In genomic region chr1:117370071-117370470, GRCh38 we compare ENCODE assay signal across 9 cellular contexts. TPM values are rescaled to one million over a fixed set of nuclear protein-coding genes. Genes with fewer than 3 reads are reported as not detected.
A peak's percentile ranks its signal among the peaks of the same experiment; 100 is the strongest.
DNase-seq lines count a peak whose midpoint lies in the region; ATAC-seq and TF ChIP-seq lines count a peak whose summit lies in the region.
"Had no signal": no experiment of that assay in that cellular context is flagged by ENCODE, and none has a peak within 500 bp of the region (broad histone marks: within the 10 kb centered on the region; RNA-seq: fewer than 3 reads in every experiment).

No MANE protein-coding gene starts in this region.

- no peak overlapping the region for H3K27ac Mint-ChIP-seq in activated T-cell treated with anti-CD3 and anti-CD28 coated beads, Interleukin-2, amount 50 U/mL, for 24 hours
- H3K27ac Mint-ChIP-seq in activated B cell treated with CpG ODN at 0.5 μM for 24 hours: no peak overlapping the region
- no peak overlapping the region for H3K27ac Mint-ChIP-seq in glutamatergic neuron (ENCODE audit: unreplicated experiment)
- no peak overlapping the region for H3K27ac Mint-ChIP-seq in stimulated activated naive B cell treated with anti-CD40 and anti-IgM and Interleukin-4, amounts not matched to agents 10 μg/mL and 1 μg/mL and 100 μg/mL, for 72 hours

- DNase-seq in activated T-cell treated with anti-CD3 and anti-CD28 coated beads, Interleukin-2, amount 50 U/mL, for 24 hours: no peak
- DNase-seq in activated T-cell treated with anti-CD3 and anti-CD28 coated beads, Interleukin-2, amount 50 U/mL, for 48 hours: no peak
- no peak for DNase-seq in activated B cell treated with CpG ODN at 0.5 μM for 24 hours
- DNase-seq in glutamatergic neuron: no peak
- DNase-seq in stimulated activated naive B cell treated with anti-CD40 and anti-IgM and Interleukin-4, amounts not matched to agents 10 μg/mL and 1 μg/mL and 100 μg/mL, for 72 hours: no peak
- no peak for DNase-seq in activated CD8-positive, alpha-beta memory T cell treated with anti-CD3 and anti-CD28 coated beads, Interleukin-2, amount 50 U/mL, for 4 hours
- DNase-seq: SHP77 had no signal

- TF ChIP-seq CTCF in activated B cell treated with CpG ODN at 0.5 μM for 24 hours (IDR thresholded peaks at IDR 0.05): no peak
- no peak for TF ChIP-seq CTCF in glutamatergic neuron (IDR thresholded peaks at IDR 0.05; ENCODE audit: partially characterized antibody, unreplicated experiment)

- CTCF ChIA-PET in activated B cell treated with CpG ODN at 0.5 μM for 24 hours (lab: Charles Lee): no interaction called here

- H3K27me3 Mint-ChIP-seq in activated T-cell treated with anti-CD3 and anti-CD28 coated beads, Interleukin-2, amount 50 U/mL, for 24 hours: no peaks in the 10 kb centered on the region
- H3K27me3 Mint-ChIP-seq in activated B cell treated with CpG ODN at 0.5 μM for 24 hours (no peaks in the 10 kb centered on the region), glutamatergic neuron (ENCODE audit: unreplicated experiment) (peaks cover 12% of the 10 kb centered on the region)
- no peaks in the 10 kb centered on the region for H3K27me3 Mint-ChIP-seq in stimulated activated naive B cell treated with anti-CD40 and anti-IgM and Interleukin-4, amounts not matched to agents 10 μg/mL and 1 μg/mL and 100 μg/mL, for 72 hours

- ATAC-seq in activated B cell treated with CpG ODN at 0.5 μM for 24 hours (ENCODE audit: low read depth): no peak
- no peak for ATAC-seq in stimulated activated naive B cell treated with anti-CD40 and anti-IgM and Interleukin-4, amounts not matched to agents 10 μg/mL and 1 μg/mL and 100 μg/mL, for 72 hours (replicated peaks)
- no peak for ATAC-seq in HG02623 (IDR thresholded peaks at IDR 0.05; ENCODE audit: unreplicated experiment)
- no peak for ATAC-seq in HG02678 (IDR thresholded peaks at IDR 0.05; ENCODE audit: unreplicated experiment)

- H3K4me1 Mint-ChIP-seq in activated T-cell treated with anti-CD3 and anti-CD28 coated beads, Interleukin-2, amount 50 U/mL, for 24 hours (ENCODE audit: low read depth): peaks cover 62% of the 10 kb centered on the region
- H3K4me1 Mint-ChIP-seq in activated B cell treated with CpG ODN at 0.5 μM for 24 hours (peaks cover 73% of the 10 kb centered on the region), glutamatergic neuron (ENCODE audit: low read depth, unreplicated experiment) (peaks cover 31% of the 10 kb centered on the region)
- H3K4me1 Mint-ChIP-seq in stimulated activated naive B cell treated with anti-CD40 and anti-IgM and Interleukin-4, amounts not matched to agents 10 μg/mL and 1 μg/mL and 100 μg/mL, for 72 hours: peaks cover 32 to 73% of the 10 kb centered on the region in 2 donors

- no peaks in the 10 kb centered on the region for H3K9me3 Mint-ChIP-seq in activated T-cell treated with anti-CD3 and anti-CD28 coated beads, Interleukin-2, amount 50 U/mL, for 24 hours
- H3K9me3 Mint-ChIP-seq in activated B cell treated with CpG ODN at 0.5 μM for 24 hours (no peaks in the 10 kb centered on the region), glutamatergic neuron (ENCODE audit: unreplicated experiment) (peaks cover 13% of the 10 kb centered on the region)
- no peaks in the 10 kb centered on the region for H3K9me3 Mint-ChIP-seq in stimulated activated naive B cell treated with anti-CD40 and anti-IgM and Interleukin-4, amounts not matched to agents 10 μg/mL and 1 μg/mL and 100 μg/mL, for 72 hours

- H3K36me3 Mint-ChIP-seq in activated T-cell treated with anti-CD3 and anti-CD28 coated beads, Interleukin-2, amount 50 U/mL, for 24 hours (ENCODE audit: low read depth): peaks cover 27% of the 10 kb centered on the region
- H3K36me3 Mint-ChIP-seq in activated B cell treated with CpG ODN at 0.5 μM for 24 hours (ENCODE audit: low read depth) (peaks cover 9% of the 10 kb centered on the region), glutamatergic neuron (ENCODE audit: unreplicated experiment) (no peaks in the 10 kb centered on the region)
- peaks cover 0 to 5% of the 10 kb centered on the region in 2 donors for H3K36me3 Mint-ChIP-seq in stimulated activated naive B cell treated with anti-CD40 and anti-IgM and Interleukin-4, amounts not matched to agents 10 μg/mL and 1 μg/mL and 100 μg/mL, for 72 hours

- peak overlapping the region; percentile 85 for H3K4me3 Mint-ChIP-seq in activated T-cell treated with anti-CD3 and anti-CD28 coated beads, Interleukin-2, amount 50 U/mL, for 24 hours
- peak overlapping the region; percentile 62 for H3K4me3 Mint-ChIP-seq in activated B cell treated with CpG ODN at 0.5 μM for 24 hours
- H3K4me3 Mint-ChIP-seq in glutamatergic neuron (ENCODE audit: unreplicated experiment): peak overlapping the region; percentile 74
- H3K4me3 Mint-ChIP-seq in stimulated activated naive B cell treated with anti-CD40 and anti-IgM and Interleukin-4, amounts not matched to agents 10 μg/mL and 1 μg/mL and 100 μg/mL, for 72 hours: peak overlapping the region; percentile 63 to 66

- intact Hi-C loops in activated B cell treated with CpG ODN at 0.5 μM for 24 hours (cut with micrococcal nuclease): loop anchor here (2.0 kb wide), 1 partner anchor 15 kb away; no protein-coding TSS in a partner anchor

- POLR2A ChIA-PET in activated B cell treated with CpG ODN at 0.5 μM for 24 hours (lab: Charles Lee): no interaction called here

RNA-seq across cellular contexts. Expression of gene MAN1A2, which starts 2.8 kb away (rescaled TPM):
- 43.3 and 46.0 TPM in 2 replicates for total RNA-seq in activated B cell treated with CpG ODN at 0.5 μM for 24 hours
- 31.8 TPM for total RNA-seq in glutamatergic neuron (ENCODE audit: unreplicated experiment)
